8 cellular contexts compared by ENCODE assay signal in genomic region chr12:110661337-110661972, GRCh38. TPM values are rescaled to one million over a fixed set of nuclear protein-coding genes. Genes with fewer than 3 reads are reported as not detected.
A peak's percentile ranks its signal among the peaks of the same experiment; 100 is the strongest.
DNase-seq lines count a peak whose midpoint lies in the region; ATAC-seq and TF ChIP-seq lines count a peak whose summit lies in the region.

No MANE protein-coding gene starts in this region.

- peak; percentile 83 for ATAC-seq in GM21723 (IDR thresholded peaks at IDR 0.05; ENCODE audit: unreplicated experiment)
- peak; percentile 90 for ATAC-seq in activated naive CD8-positive, alpha-beta T cell treated with anti-CD3 and anti-CD28 coated beads, Interleukin-2, amount 10 ng/mL, durations not matched to agents 7 days and 5 days (ENCODE audit: low read depth)
- no peak for ATAC-seq in foreskin keratinocyte
- ATAC-seq in left lobe of liver, result no peak

- DNase-seq in GM13977 (ENCODE audit: low spot score) (peak; percentile 79), MV-4-11 (lab: John Stamatoyannopoulos, UW) (peak; percentile 99), NCI-H82 treated with DMSO at 0.1 percent for 48 hours (lab: John Stamatoyannopoulos, UW; ENCODE audit: unreplicated experiment) (no peak), foreskin keratinocyte (no peak), left lobe of liver (ENCODE audit: low spot score) (no peak)
- peak; percentile 71 for DNase-seq in activated naive CD8-positive, alpha-beta T cell treated with anti-CD3 and anti-CD28 coated beads, Interleukin-2, amount 10 ng/mL, durations not matched to agents 7 days and 5 days
- DNase-seq in stimulated activated CD8-positive, alpha-beta memory T cell treated with anti-CD3 and anti-CD28 coated beads, Interleukin-15, amount 100 ng/mL, for 24 hours (ENCODE audit: low read depth), result peak; percentile 18

- POLR2A ChIA-PET in activated naive CD8-positive, alpha-beta T cell treated with anti-CD3 and anti-CD28 coated beads, Interleukin-2, amount 10 ng/mL, durations not matched to agents 7 days and 5 days (lab: Charles Lee), result interaction anchor here (0.6 to 1.4 kb wide), 4 partner anchors 12 to 48 kb away, joined by 3 to 8 read pairs (median 4); partner anchors contain the start of gene TCTN1

- H3K27me3 Mint-ChIP-seq in activated naive CD8-positive, alpha-beta T cell treated with anti-CD3 and anti-CD28 coated beads, Interleukin-2, amount 10 ng/mL, durations not matched to agents 7 days and 5 days, result no peaks in the 10 kb centered on the region

- peaks cover 8% of the 10 kb centered on the region for H3K9me3 Mint-ChIP-seq in activated naive CD8-positive, alpha-beta T cell treated with anti-CD3 and anti-CD28 coated beads, Interleukin-2, amount 10 ng/mL, durations not matched to agents 7 days and 5 days

- H3K36me3 Mint-ChIP-seq in activated naive CD8-positive, alpha-beta T cell treated with anti-CD3 and anti-CD28 coated beads, Interleukin-2, amount 10 ng/mL, durations not matched to agents 7 days and 5 days, result peaks cover 47% of the 10 kb centered on the region

- peak overlapping the region; percentile 74 for H3K4me3 Mint-ChIP-seq in activated naive CD8-positive, alpha-beta T cell treated with anti-CD3 and anti-CD28 coated beads, Interleukin-2, amount 10 ng/mL, durations not matched to agents 7 days and 5 days

- H3K27ac ChIP-seq in foreskin keratinocyte, result no peak overlapping the region

- in situ Hi-C loops in GM13977 (cut with MboI; ENCODE audit: low pct_unique_long_range_greater_than_20kb, low sequenced_read_pairs, unreplicated experiment), result no loop called here

- no peaks in the 10 kb centered on the region for H3K4me1 ChIP-seq in foreskin keratinocyte

- H3K27ac Mint-ChIP-seq in activated naive CD8-positive, alpha-beta T cell treated with anti-CD3 and anti-CD28 coated beads, Interleukin-2, amount 10 ng/mL, durations not matched to agents 7 days and 5 days, result peak overlapping the region; percentile 93

- H3K4me1 Mint-ChIP-seq in activated naive CD8-positive, alpha-beta T cell treated with anti-CD3 and anti-CD28 coated beads, Interleukin-2, amount 10 ng/mL, durations not matched to agents 7 days and 5 days, result peaks cover 23% of the 10 kb centered on the region

- no peak for TF ChIP-seq CTCF in GM13977 (IDR thresholded peaks at IDR 0.05; ENCODE audit: extremely low read depth, insufficient read depth, missing control alignments)
- TF ChIP-seq CTCF in foreskin keratinocyte (conservative IDR thresholded peaks at IDR 0.05), result no peak

- H3K27me3 ChIP-seq in foreskin keratinocyte, result peaks cover 7% of the 10 kb centered on the region

RNA-seq across cellular contexts. Expression of gene HVCN1, which starts 27.5 kb away (rescaled TPM):
- total RNA-seq in activated naive CD8-positive, alpha-beta T cell treated with anti-CD3 and anti-CD28 coated beads, Interleukin-2, amount 10 ng/mL, durations not matched to agents 7 days and 5 days, result 10 to 100 TPM; 20.3 to 21.0 TPM
- total RNA-seq in foreskin keratinocyte, result 2.3 and 2.6 TPM in 2 replicates
- polyA plus RNA-seq in foreskin keratinocyte, result 1.8 and 2.4 TPM in 2 replicates
- total RNA-seq in left lobe of liver, result 1.5 TPM

RNA-seq across cellular contexts. Expression of gene TCTN1, which starts 47.5 kb away (rescaled TPM):
- total RNA-seq in activated naive CD8-positive, alpha-beta T cell treated with anti-CD3 and anti-CD28 coated beads, Interleukin-2, amount 10 ng/mL, durations not matched to agents 7 days and 5 days, result 10 to 100 TPM; 10.1 to 10.3 TPM
- total RNA-seq in foreskin keratinocyte (21.4 and 22.7 TPM in 2 replicates), left lobe of liver (14.8 TPM)
- 18.2 and 21.6 TPM in 2 replicates for polyA plus RNA-seq in foreskin keratinocyte

Comparison
In these comparisons a context has a peak if more than half of its experiments do, and no peak if none do; other contexts are left out.
1. DNase-seq: peak in GM13977 (single experiment), MV-4-11 (single experiment), activated naive CD8-positive, alpha-beta T cell treated with anti-CD3 and anti-CD28 coated beads, Interleukin-2, amount 10 ng/mL, durations not matched to agents 7 days and 5 days (single experiment) and stimulated activated CD8-positive, alpha-beta memory T cell treated with anti-CD3 and anti-CD28 coated beads, Interleukin-15, amount 100 ng/mL, for 24 hours (single experiment); none in NCI-H82 treated with DMSO at 0.1 percent for 48 hours (single experiment), foreskin keratinocyte (0 of 2) and left lobe of liver (single experiment).
2. ATAC-seq: peak in GM21723 (single experiment) and activated naive CD8-positive, alpha-beta T cell treated with anti-CD3 and anti-CD28 coated beads, Interleukin-2, amount 10 ng/mL, durations not matched to agents 7 days and 5 days (single experiment); none in foreskin keratinocyte (single experiment) and left lobe of liver (single experiment).